ENCODE assay signal across 1 cellular context in the genomic region with DNA sequence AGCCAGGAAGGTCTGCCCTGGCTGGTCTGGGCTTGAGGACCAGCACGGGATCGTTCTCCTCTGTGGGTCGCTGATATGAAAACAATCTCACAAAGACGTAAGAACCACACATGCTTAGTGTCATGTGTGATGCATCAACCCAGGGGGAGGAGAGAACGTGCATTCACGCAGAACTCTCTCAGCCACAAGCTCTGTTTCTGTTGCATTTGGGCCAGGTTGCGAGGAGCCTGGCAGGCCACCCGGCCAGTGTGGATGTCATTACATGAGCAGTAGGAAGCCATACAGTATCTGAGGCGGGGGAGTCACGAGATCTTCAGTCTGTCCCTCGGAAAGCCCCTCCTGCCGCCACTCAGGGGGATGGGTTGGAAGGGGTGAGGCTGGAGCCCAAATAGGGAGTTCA.
TF ChIP-seq lines count a peak whose summit lies in the region.

No MANE protein-coding gene starts in this region.

TF ChIP-seq in GM12878, 131 proteins besides CTCF, POLR2A, EP300 and RAD21 (continued from another document):
- TF ChIP-seq, protein P1, sequence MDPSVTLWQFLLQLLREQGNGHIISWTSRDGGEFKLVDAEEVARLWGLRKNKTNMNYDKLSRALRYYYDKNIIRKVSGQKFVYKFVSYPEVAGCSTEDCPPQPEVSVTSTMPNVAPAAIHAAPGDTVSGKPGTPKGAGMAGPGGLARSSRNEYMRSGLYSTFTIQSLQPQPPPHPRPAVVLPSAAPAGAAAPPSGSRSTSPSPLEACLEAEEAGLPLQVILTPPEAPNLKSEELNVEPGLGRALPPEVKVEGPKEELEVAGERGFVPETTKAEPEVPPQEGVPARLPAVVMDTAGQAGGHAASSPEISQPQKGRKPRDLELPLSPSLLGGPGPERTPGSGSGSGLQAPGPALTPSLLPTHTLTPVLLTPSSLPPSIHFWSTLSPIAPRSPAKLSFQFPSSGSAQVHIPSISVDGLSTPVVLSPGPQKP (IDR thresholded peaks at IDR 0.05; ENCODE audit: low read depth, low read length): no peak
- TF ChIP-seq CHD2 (IDR thresholded peaks at IDR 0.05; ENCODE audit: borderline replicate concordance, low read depth, low read length) (0 out of 2 replicates have a peak, but pooled peaks have one; percentile 34), WRNIP1 (IDR thresholded peaks at IDR 0.05; ENCODE audit: borderline replicate concordance, low read depth, low read length) (no peak), HCFC1 (IDR thresholded peaks at IDR 0.05; ENCODE audit: low read length) (no peak), PKNOX1 (IDR thresholded peaks at IDR 0.05) (peak; percentile 8; the same call in 1 of the 2 replicates), GABPA (IDR thresholded peaks at IDR 0.05; ENCODE audit: low read depth) (no peak), KLF5 (IDR thresholded peaks at IDR 0.05; ENCODE audit: partially characterized antibody) (no peak), SIN3A (IDR thresholded peaks at IDR 0.05; ENCODE audit: low read depth, low read length) (no peak), IKZF1 (conservative IDR thresholded peaks at IDR 0.05) (0 out of 2 replicates have a peak, but pooled peaks have one; percentile 30), PAX5 (IDR thresholded peaks at IDR 0.05; ENCODE audit: borderline replicate concordance, low read depth, low read length) (peak; percentile 67; the same call in 1 of the 2 replicates), BHLHE40 (IDR thresholded peaks at IDR 0.05; ENCODE audit: borderline replicate concordance in 1 of 2, low read depth in 2 of 2, low read length in 1 of 2) (peak; percentile 50 to 87; a peak in 2 of 4 replicates), POU2F2 (IDR thresholded peaks at IDR 0.05; ENCODE audit: borderline replicate concordance, low read depth, low read length) (no peak), MTA2 (IDR thresholded peaks at IDR 0.05; ENCODE audit: low read depth) (peak; percentile 49; the same call in 1 of the 2 replicates), ZNF592 (IDR thresholded peaks at IDR 0.05) (peak; percentile 46; the same call in 1 of the 2 replicates)
- TF ChIP-seq, protein P2, sequence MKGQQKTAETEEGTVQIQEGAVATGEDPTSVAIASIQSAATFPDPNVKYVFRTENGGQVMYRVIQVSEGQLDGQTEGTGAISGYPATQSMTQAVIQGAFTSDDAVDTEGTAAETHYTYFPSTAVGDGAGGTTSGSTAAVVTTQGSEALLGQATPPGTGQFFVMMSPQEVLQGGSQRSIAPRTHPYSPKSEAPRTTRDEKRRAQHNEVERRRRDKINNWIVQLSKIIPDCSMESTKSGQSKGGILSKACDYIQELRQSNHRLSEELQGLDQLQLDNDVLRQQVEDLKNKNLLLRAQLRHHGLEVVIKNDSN (IDR thresholded peaks at IDR 0.05; ENCODE audit: borderline replicate concordance, extremely low read length, insufficient read depth, low read depth, low read length): no peak
